Comparison of ENCODE assay signal across 17 cellular contexts in the genomic region with DNA sequence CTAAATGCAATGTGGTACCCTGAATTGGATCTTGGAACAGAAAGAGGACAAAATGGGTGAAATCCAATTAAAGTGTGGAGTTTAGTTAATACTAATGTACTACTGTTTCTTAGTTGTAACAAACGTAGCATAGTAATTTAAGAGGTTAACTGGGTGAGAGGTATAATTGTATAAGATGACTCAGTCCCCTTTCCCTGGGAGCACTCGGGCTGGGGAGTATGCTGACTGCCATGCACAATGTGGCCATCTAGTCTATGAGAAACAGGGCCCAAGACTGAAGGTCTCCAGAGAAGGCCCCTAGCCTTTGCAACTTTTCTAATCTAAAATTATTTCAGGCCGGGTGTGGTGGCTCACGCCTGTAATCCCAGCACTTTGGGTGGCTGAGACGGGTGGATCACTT. TPM values are rescaled to one million over a fixed set of nuclear protein-coding genes. Genes with fewer than 3 reads are reported as not detected.
DNase-seq lines count a peak whose midpoint lies in the region; ATAC-seq, FAIRE-seq and TF ChIP-seq lines count a peak whose summit lies in the region.
"Had no signal": no experiment of that assay in that cellular context is flagged by ENCODE, and none has a peak within 500 bp of the region (broad histone marks: within the 10 kb centered on the region; RNA-seq: fewer than 3 reads in every experiment).

No MANE protein-coding gene starts in this region.

- H3K36me3 ChIP-seq in right atrium auricular region (no peaks in the 10 kb centered on the region), IMR-90 (ENCODE audit: control insufficient read depth, insufficient read depth, low read length) (no peaks in the 10 kb centered on the region), GM12878 (ENCODE audit: control insufficient read depth in 2 of 2, insufficient read depth in 2 of 2, low read length in 1 of 2) (no peaks in the 10 kb centered on the region), tibial artery (no peaks in the 10 kb centered on the region)

- no peak overlapping the region for H2AFZ ChIP-seq in IMR-90 (replicated peaks; ENCODE audit: low read length, poor library complexity)
- H2AFZ ChIP-seq in GM12878 (ENCODE audit: control insufficient read depth, low read depth, low read length): peak overlapping the region; percentile 5; the same call in 1 of the 2 replicates

- H3K14ac ChIP-seq in IMR-90 (replicated peaks; ENCODE audit: low read depth, low read length): no peak overlapping the region

- no peaks in the 10 kb centered on the region for H3K9me3 ChIP-seq in right atrium auricular region
- no peaks in the 10 kb centered on the region for H3K9me3 ChIP-seq in IMR-90 (ENCODE audit: control insufficient read depth, insufficient read depth, low read length)
- H3K9me3 ChIP-seq in GM12878 (replicated peaks; ENCODE audit: control insufficient read depth, insufficient read depth, low read length): no peaks in the 10 kb centered on the region
- H3K9me3 ChIP-seq in tibial artery: no peaks in the 10 kb centered on the region

- H3K4me2 ChIP-seq in IMR-90 (ENCODE audit: low read depth, low read length) (no peak overlapping the region), GM12878 (ENCODE audit: control insufficient read depth, insufficient read depth) (no peak overlapping the region)

- no peak overlapping the region for H4K5ac ChIP-seq in IMR-90 (ENCODE audit: low read depth, low read length)

- H3K23ac ChIP-seq in IMR-90 (ENCODE audit: low read depth, low read length): no peak overlapping the region

- in situ Hi-C loops in IMR-90 (cut with MboI; ENCODE audit: low sequenced_read_pairs): no loop called here
- in situ Hi-C loops in GM12878 (cut with MboI): loop anchor here (10.0 kb wide), 1 partner anchor 447 kb away; no protein-coding TSS in a partner anchor

- no peak for ATAC-seq in Right ventricle myocardium inferior
- ATAC-seq in IMR-90 (ENCODE audit: low read depth): peak; percentile 44
- no peak for ATAC-seq in GM12878
- no peak for ATAC-seq in GM18909 (IDR thresholded peaks at IDR 0.05; ENCODE audit: poor library complexity, unreplicated experiment)

- peak overlapping the region; percentile 30; the same call in 1 of the 3 replicates for H2BK15ac ChIP-seq in IMR-90 (ENCODE audit: low read depth, low read length)

- H2AK5ac ChIP-seq in IMR-90 (ENCODE audit: low read depth, low read length): no peak overlapping the region

- H4K20me1 ChIP-seq in IMR-90 (ENCODE audit: insufficient read depth, low read length) (no peaks in the 10 kb centered on the region), GM12878 (ENCODE audit: control insufficient read depth, insufficient read depth) (no peaks in the 10 kb centered on the region)

- TF ChIP-seq POLR2A in IMR-90 (IDR thresholded peaks at IDR 0.05; ENCODE audit: low read depth, low read length) (no peak), GM12878 (IDR thresholded peaks at IDR 0.05; ENCODE audit: low read depth, low read length) (no peak)

- H3K4me3 ChIP-seq in right atrium auricular region (no peak overlapping the region), IMR-90 (ENCODE audit: insufficient read depth, low read depth, low read length) (no peak overlapping the region), GM12878 (no peak overlapping the region), tibial artery (no peak overlapping the region)

- H3K9ac ChIP-seq in IMR-90 (ENCODE audit: low read depth, low read length) (no peak overlapping the region), GM12878 (ENCODE audit: control insufficient read depth, insufficient read depth, low read length) (no peak overlapping the region)

- CTCF ChIA-PET in IMR-90 (lab: Yijun Ruan, JAX) (no interaction called here), GM12878 (lab: Yijun Ruan, JAX) (interaction anchor here (1.2 kb wide), 1 partner anchor 8 kb away, joined by 3 read pairs; no protein-coding TSS in a partner anchor)

- BruUV-seq in IMR-90 (replicated peaks; lab: Mats Ljungman, UMichigan) (no TSS peak), GM12878 (replicated peaks; lab: Mats Ljungman, UMichigan) (no TSS peak)

- H3K27ac ChIP-seq in right atrium auricular region (peak overlapping the region; percentile 86 to 91), IMR-90 (ENCODE audit: insufficient read depth, low read length) (no peak overlapping the region), GM12878 (ENCODE audit: control insufficient read depth, insufficient read depth) (no peak overlapping the region; the same call in 1 of the 2 replicates), tibial artery (peak overlapping the region; percentile 72 to 82)
- H3K27ac ChIP-seq: C4-2B had no signal

- no peak overlapping the region for H3K56ac ChIP-seq in IMR-90 (ENCODE audit: extremely low read depth, insufficient read depth, low read length)

- dilution Hi-C loops in IMR-90 (cut with HindIII; ENCODE audit: low sequenced_read_pairs, unreplicated experiment): no loop called here

- H3K9me1 ChIP-seq in IMR-90 (ENCODE audit: insufficient read depth, low read length): peaks cover 6% of the 10 kb centered on the region; the same call in 1 of the 2 replicates

- H2BK5ac ChIP-seq in IMR-90 (ENCODE audit: low read depth, low read length, poor library complexity, severe bottlenecking): no peak overlapping the region

- POLR2A ChIA-PET in IMR-90 (lab: Charles Lee; ENCODE audit: unreplicated experiment): no interaction called here
- POLR2A ChIA-PET in GM12878 (lab: Charles Lee): no interaction called here

- TF ChIP-seq CTCF in right atrium auricular region (IDR thresholded peaks at IDR 0.05) (no peak), IMR-90 (conservative IDR thresholded peaks at IDR 0.05; ENCODE audit: low read depth, low read length) (no peak), GM12878 (IDR thresholded peaks at IDR 0.05 in 2 of 3, conservative IDR thresholded peaks at IDR 0.05 in 1 of 3; ENCODE audit: control insufficient read depth in 2 of 3, extremely low read depth in 1 of 3, insufficient read depth in 1 of 3, low read depth in 3 of 3, low read length in 3 of 3) (no peak), tibial artery (IDR thresholded peaks at IDR 0.05) (no peak)

- H3K79me2 ChIP-seq in GM12878 (ENCODE audit: control insufficient read depth, insufficient read depth, low read length): no peaks in the 10 kb centered on the region

- H4K8ac ChIP-seq in IMR-90 (ENCODE audit: low read depth in 2 of 2, low read length in 2 of 2): no peak overlapping the region

- RAD21 ChIA-PET in GM12878 (lab: Charles Lee; ENCODE audit: unreplicated experiment): no interaction called here

- H3K18ac ChIP-seq in IMR-90 (ENCODE audit: low read depth, low read length): no peak overlapping the region

- TF ChIP-seq EP300 in GM12878 (IDR thresholded peaks at IDR 0.05; ENCODE audit: borderline replicate concordance in 1 of 2, control insufficient read depth in 1 of 2, low read depth in 2 of 2, low read length in 2 of 2): no peak

- H3K4me1 ChIP-seq in right atrium auricular region (peaks cover 0 to 81% of the 10 kb centered on the region in 2 donors), IMR-90 (ENCODE audit: control insufficient read depth, insufficient read depth, low read length) (no peaks in the 10 kb centered on the region), GM12878 (ENCODE audit: control insufficient read depth, insufficient read depth, low read length) (peaks cover 51% of the 10 kb centered on the region), tibial artery (peaks cover 0 to 55% (median 33%) of the 10 kb centered on the region in 4 donors)

- intact Hi-C loops in Right ventricle myocardium inferior (cut with DNase I) (no loop called here), IMR-90 (cut with micrococcal nuclease) (no loop called here), GM12878 (cut with micrococcal nuclease; ENCODE audit: unreplicated experiment) (no loop called here), tibial artery (cut with DNase I; ENCODE audit: low total_unique reads) (no loop called here)

- H3K27me3 ChIP-seq in right atrium auricular region (no peaks in the 10 kb centered on the region), IMR-90 (ENCODE audit: control insufficient read depth, insufficient read depth, low read length) (no peaks in the 10 kb centered on the region), GM12878 (replicated peaks in 1 of 2; ENCODE audit: control insufficient read depth in 2 of 2, insufficient read depth in 2 of 2, low read length in 1 of 2) (no peaks in the 10 kb centered on the region), tibial artery (no peaks in the 10 kb centered on the region)

- no peak overlapping the region; the same call in 1 of the 2 replicates for H3K4ac ChIP-seq in IMR-90 (ENCODE audit: low read depth, low read length)

- DNase-seq in right atrium auricular region (ENCODE audit: low spot score) (no peak), Right ventricle myocardium inferior (ENCODE audit: missing footprints) (no peak), IMR-90 (peak; percentile 25), GM12878 (ENCODE audit: low read depth, low spot score) (no peak), tibial artery (no peak), hepatic stellate cell (ENCODE audit: low spot score) (no peak)
- DNase-seq: DND-41; GF-D8; NCI-H1105 treated with DMSO at 0.1 percent for 48 hours; NCI-H187; NCI-H69; NK-92 treated with Interleukin-12 subunit alpha and Interleukin-12 subunit beta, amount 100 ng/mL, for 24 hours had no signal

- no peak overlapping the region for H4K91ac ChIP-seq in IMR-90 (ENCODE audit: insufficient read depth, low read depth, low read length)

- no peak for FAIRE-seq in GM12878 (lab: Jason Lieb, UNC)
- FAIRE-seq: GM12892, H1 had no signal

- SMC1A ChIA-PET in GM12878 (lab: Charles Lee; ENCODE audit: uncharacterized antibody, unreplicated experiment): interaction anchor here (0.9 to 26.8 kb wide), 4 partner anchors 22 to 356 kb away, joined by 3 to 926 read pairs (median 3); a partner anchor contains a TSS

- no peak overlapping the region for H2BK120ac ChIP-seq in IMR-90 (ENCODE audit: low read depth, low read length)

- H2AK9ac ChIP-seq in IMR-90 (replicated peaks; ENCODE audit: low read depth, low read length, poor library complexity): no peak overlapping the region

- H2BK20ac ChIP-seq in IMR-90 (ENCODE audit: low read depth, low read length): no peak overlapping the region

- no peaks in the 10 kb centered on the region for H3K79me1 ChIP-seq in IMR-90 (ENCODE audit: low read depth in 1 of 2, low read length in 2 of 2)

- WGBS in IMR-90 (ENCODE audit: extremely low coverage in 2 of 2, insufficient read length in 1 of 2), 2 experiments: 89% methylated on average over 2 of the region's 5 CpGs; no CpG with 5 or more reads in 1 of the 2 experiments
- 81% methylated on average over 5 of the region's 5 CpGs for WGBS in GM12878 (ENCODE audit: insufficient coverage, insufficient replicate concordance, low lambda C conversion rate, missing lambda C conversion rate)

- no peak for TF ChIP-seq RAD21 in IMR-90 (IDR thresholded peaks at IDR 0.05; ENCODE audit: low read length)
- TF ChIP-seq RAD21 in GM12878 (IDR thresholded peaks at IDR 0.05; ENCODE audit: insufficient read depth, low read depth, low read length): no peak

RNA-seq across cellular contexts. Expression of a gene that starts 29.6 kb away (rescaled TPM):
- total RNA-seq in right atrium auricular region (10 to 100 TPM; 23.9 to 24.0 TPM), Right ventricle myocardium inferior (36.6 TPM), IMR-90 (2012; rRNA removed) (5.9 and 8.9 TPM in 2 replicates), GM12878 (2014; rRNA removed) (19.5 and 21.1 TPM in 2 replicates), GM12878 (2014; rRNA removed; fragmentation: Illumina TruSeq; extraction: Trizol) (39.2 and 42.5 TPM in 2 replicates), GM12878 (2021) (82.8 and 89.8 TPM in 2 replicates)
- polyA plus RNA-seq in IMR-90 (2012; rRNA removed) (16.6 and 18.7 TPM in 2 replicates), GM12878 (2011; rRNA removed) (52.7 and 68.3 TPM in 2 replicates), GM12878 (2014; fragmentation: Illumina TruSeq; extraction: Trizol) (62.4 and 70.9 TPM in 2 replicates), GM12878 (2014; fragmentation: Nextera tagmentation; extraction: Ambion mirVana) (10 to 100 TPM; 13.2 to 15.4 TPM), GM12878 (2014; rRNA removed) (43.0 and 44.6 TPM in 2 replicates), GM12878 (2016; fragmentation: Nextera tagmentation; extraction: Ambion mirVana) (10 to 100 TPM; 58.7 to 68.4 TPM)
- polyA plus RNA-seq in IMR-90 (2012; cell fraction: cytosol; rRNA removed): 6.0 and 7.2 TPM in 2 replicates
- 11.2 and 40.5 TPM in 2 replicates for polyA plus RNA-seq in IMR-90 (2012; cell fraction: nucleus; rRNA removed; ENCODE audit: low replicate concordance)
- total RNA-seq in GM12878 (2013; cell fraction: nucleolus; rRNA removed): 80.2 and 85.2 TPM in 2 replicates
- 26.8 TPM for polyA plus RNA-seq in GM12878 (2011; ENCODE audit: low read depth)
- 34.0 and 36.1 TPM in 2 replicates for polyA plus RNA-seq in GM12878 (2011; cell fraction: cytosol; rRNA removed)
- polyA plus RNA-seq in GM12878 (2011; cell fraction: nucleus; rRNA removed): 55.8 and 56.5 TPM in 2 replicates
- 27.1 and 40.7 TPM in 2 replicates for polyA plus RNA-seq in GM12878 (2012)
- polyA minus RNA-seq in GM12878 (2011; rRNA and poly(A)+ RNA removed): 46.8 and 48.8 TPM in 2 replicates
- polyA minus RNA-seq in GM12878 (2011; cell fraction: cytosol; rRNA and poly(A)+ RNA removed): 30.5 and 31.3 TPM in 2 replicates
- polyA minus RNA-seq in GM12878 (2011; cell fraction: nucleus; rRNA and poly(A)+ RNA removed): 36.1 and 52.3 TPM in 2 replicates

RNA-seq across cellular contexts. Expression of a gene that starts 46.3 kb away (rescaled TPM):
- 10 to 100 TPM in 1 of 2 donors, 1 to 10 TPM in 1; 9.5 to 14.7 TPM for total RNA-seq in right atrium auricular region
- 20.0 TPM for total RNA-seq in Right ventricle myocardium inferior
- not detected in 2 replicates for total RNA-seq in IMR-90 (2012; rRNA removed)
- polyA plus RNA-seq in IMR-90 (2012; rRNA removed): 0.06 TPM in 1 of 2 replicates, not detected in the other
- 0.02 TPM in 1 of 2 replicates, not detected in the other for polyA plus RNA-seq in IMR-90 (2012; cell fraction: cytosol; rRNA removed)
- polyA plus RNA-seq in IMR-90 (2012; cell fraction: nucleus; rRNA removed; ENCODE audit: low replicate concordance): 0.07 TPM in 1 of 2 replicates, not detected in the other
- 1.6 and 1.8 TPM in 2 replicates for total RNA-seq in GM12878 (2013; cell fraction: nucleolus; rRNA removed)
- 0.05 and 0.17 TPM in 2 replicates for total RNA-seq in GM12878 (2014; rRNA removed)
- total RNA-seq in GM12878 (2014; rRNA removed; fragmentation: Illumina TruSeq; extraction: Trizol): not detected in 2 replicates
- 0.19 and 0.23 TPM in 2 replicates for total RNA-seq in GM12878 (2021)
- polyA plus RNA-seq in GM12878 (2011; ENCODE audit: low read depth): not detected
- polyA plus RNA-seq in GM12878 (2011; rRNA removed): not detected in 2 replicates
- polyA plus RNA-seq in GM12878 (2011; cell fraction: cytosol; rRNA removed): not detected in 2 replicates
- not detected in 2 replicates for polyA plus RNA-seq in GM12878 (2011; cell fraction: nucleus; rRNA removed)
- polyA plus RNA-seq in GM12878 (2012): 0.11 TPM in 1 of 2 replicates, not detected in the other
- 0.03 TPM in 1 of 2 replicates, not detected in the other for polyA plus RNA-seq in GM12878 (2014; fragmentation: Illumina TruSeq; extraction: Trizol)
- polyA plus RNA-seq in GM12878 (2014; fragmentation: Nextera tagmentation; extraction: Ambion mirVana): not detected
- polyA plus RNA-seq in GM12878 (2014; rRNA removed): 0.04 TPM in 1 of 2 replicates, not detected in the other
- polyA plus RNA-seq in GM12878 (2016; fragmentation: Nextera tagmentation; extraction: Ambion mirVana): not detected
- not detected in 2 replicates for polyA minus RNA-seq in GM12878 (2011; rRNA and poly(A)+ RNA removed)
- not detected in 2 replicates for polyA minus RNA-seq in GM12878 (2011; cell fraction: cytosol; rRNA and poly(A)+ RNA removed)
- not detected in 2 replicates for polyA minus RNA-seq in GM12878 (2011; cell fraction: nucleus; rRNA and poly(A)+ RNA removed)
- total RNA-seq: A673 had no signal

Comparison
In these comparisons a context has a peak if more than half of its experiments do, and no peak if none do; other contexts are left out.
1. H3K27ac ChIP-seq: peak in right atrium auricular region (2 of 2) and tibial artery (2 of 2); none in IMR-90 (single experiment) and GM12878 (single experiment).